In genomic region chr16:88070341-88070740, GRCh38 we compare ENCODE assay signal across 12 cellular contexts.
"Had no signal": no experiment of that assay in that cellular context is flagged by ENCODE, and none has a peak within 500 bp of the region (broad histone marks: within the 10 kb centered on the region; RNA-seq: fewer than 3 reads in every experiment).

No MANE protein-coding gene starts in this region.

- ATAC-seq: heart left ventricle had no signal

- H3K27me3 ChIP-seq: heart left ventricle, stomach had no signal

- H3K27me3 Mint-ChIP-seq: naive thymus-derived CD8-positive, alpha-beta T cell had no signal

- H3K4me3 ChIP-seq: heart left ventricle, stomach, thoracic aorta had no signal

- H3K27ac ChIP-seq: epithelial cell of prostate, heart left ventricle, stomach, thoracic aorta had no signal

- H3K9me3 ChIP-seq: heart left ventricle, stomach, thoracic aorta had no signal

- DNase-seq: activated CD4-positive, alpha-beta T cell treated with anti-CD3 and anti-CD28 coated beads, Interleukin-2, amount 50 U/mL, for 48 hours; activated effector memory CD4-positive, alpha-beta T cell treated with Interleukin-2 at 50 U/mL for 16 hours; activated naive CD4-positive, alpha-beta T cell treated with anti-CD3 and anti-CD28 coated beads, Interleukin-2, amount 50 U/mL, for 16 hours; dermis blood vessel endothelial cell; mammary epithelial cell; retina; small intestine; stomach had no signal

- H3K9me3 Mint-ChIP-seq: naive thymus-derived CD8-positive, alpha-beta T cell had no signal

- H3K4me1 ChIP-seq: heart left ventricle, stomach had no signal
